34 cellular contexts compared by ENCODE assay signal in genomic region chr9:134239939-134240338, GRCh38.
"Had no signal": no experiment of that assay in that cellular context is flagged by ENCODE, and none has a peak within 500 bp of the region (broad histone marks: within the 10 kb centered on the region; RNA-seq: fewer than 3 reads in every experiment).

No MANE protein-coding gene starts in this region.

- H3K27ac ChIP-seq: adrenal gland, body of pancreas, esophagus muscularis mucosa, gastroesophageal sphincter, heart right ventricle, WERI-Rb-1 had no signal

- H3K9me3 ChIP-seq: adrenal gland, body of pancreas, esophagus muscularis mucosa, gastroesophageal sphincter, heart right ventricle had no signal

- H3K27ac Mint-ChIP-seq: activated B cell treated with CpG ODN at 0.5 μM for 24 hours; activated CD4-positive, alpha-beta memory T cell treated with anti-CD3 and anti-CD28 coated beads for 36 hours; activated CD4-positive, alpha-beta T cell treated with anti-CD3 and anti-CD28 coated beads, Interleukin-2, amount 10 ng/mL, durations not matched to agents 24 days and 14 days; activated CD8-positive, alpha-beta memory T cell treated with anti-CD3 and anti-CD28 coated beads, Interleukin-2, amount 10 ng/mL, durations not matched to agents 7 days and 5 days; activated CD8-positive, alpha-beta T cell treated with anti-CD3 and anti-CD28 coated beads, Interleukin-2, amount 10 ng/mL, durations not matched to agents 7 days and 5 days; activated naive CD4-positive, alpha-beta T cell treated with anti-CD3 and anti-CD28 coated beads for 36 hours; activated naive CD8-positive, alpha-beta T cell treated with anti-CD3 and anti-CD28 coated beads for 36 hours; activated naive CD8-positive, alpha-beta T cell treated with anti-CD3 and anti-CD28 coated beads, Interleukin-2, amount 50 U/mL, for 24 hours; activated T-helper 1 cell treated with anti-CD3 and anti-CD28 coated beads, Interleukin-12 subunit alpha, Interleukin-12 subunit beta, Interleukin-2, Interleukin-4 antibody, amounts not matched to agents 30 ng/mL and 10 ng/mL and 1 ng/mL, durations not matched to agents 14 hours and 24 hours and 36 hours; activated T-helper 2 cell treated with anti-CD3 and anti-CD28 coated beads, Interferon-gamma antibody, Interleukin-2, Interleukin-4, amounts not matched to agents 10 μg/mL and 5 μg/mL and 100 μg/mL, durations not matched to agents 14 hours and 24 hours and 36 hours; T-helper 17 cell; T-helper 2 cell treated with Interferon-gamma antibody and Interleukin-4, amounts not matched to agents 5 μg/mL and 100 μg/mL, for 36 hours had no signal

- H3K27me3 ChIP-seq: adrenal gland, body of pancreas had no signal

- H3K4me1 ChIP-seq: adrenal gland, body of pancreas had no signal

- H3K4me3 Mint-ChIP-seq: activated B cell treated with CpG ODN at 0.5 μM for 24 hours; activated CD4-positive, alpha-beta memory T cell treated with anti-CD3 and anti-CD28 coated beads for 36 hours; activated CD4-positive, alpha-beta T cell treated with anti-CD3 and anti-CD28 coated beads, Interleukin-2, amount 10 ng/mL, durations not matched to agents 24 days and 14 days; activated CD8-positive, alpha-beta memory T cell treated with anti-CD3 and anti-CD28 coated beads, Interleukin-2, amount 10 ng/mL, durations not matched to agents 7 days and 5 days; activated CD8-positive, alpha-beta T cell treated with anti-CD3 and anti-CD28 coated beads, Interleukin-2, amount 10 ng/mL, durations not matched to agents 7 days and 5 days; activated naive CD4-positive, alpha-beta T cell treated with anti-CD3 and anti-CD28 coated beads for 36 hours; activated naive CD4-positive, alpha-beta T cell treated with anti-CD3 and anti-CD28 coated beads, Interleukin-2, amount 50 U/mL, for 24 hours; activated naive CD8-positive, alpha-beta T cell treated with anti-CD3 and anti-CD28 coated beads for 36 hours; activated naive CD8-positive, alpha-beta T cell treated with anti-CD3 and anti-CD28 coated beads, Interleukin-2, amount 50 U/mL, for 24 hours; activated T-helper 1 cell treated with anti-CD3 and anti-CD28 coated beads, Interleukin-12 subunit alpha, Interleukin-12 subunit beta, Interleukin-2, Interleukin-4 antibody, amounts not matched to agents 30 ng/mL and 10 ng/mL and 1 ng/mL, durations not matched to agents 14 hours and 24 hours and 36 hours; effector memory CD8-positive, alpha-beta T cell; T-helper 17 cell; T-helper 2 cell treated with Interferon-gamma antibody and Interleukin-4, amounts not matched to agents 5 μg/mL and 100 μg/mL, for 36 hours had no signal

- H3K36me3 Mint-ChIP-seq: activated CD4-positive, alpha-beta memory T cell treated with anti-CD3 and anti-CD28 coated beads for 36 hours; activated CD8-positive, alpha-beta memory T cell treated with anti-CD3 and anti-CD28 coated beads, Interleukin-2, amount 10 ng/mL, durations not matched to agents 7 days and 5 days; activated naive CD4-positive, alpha-beta T cell treated with anti-CD3 and anti-CD28 coated beads, Interleukin-2, amount 50 U/mL, for 24 hours; activated naive CD8-positive, alpha-beta T cell treated with anti-CD3 and anti-CD28 coated beads for 36 hours had no signal

- H3K4me3 ChIP-seq: adrenal gland, body of pancreas, esophagus muscularis mucosa, gastroesophageal sphincter, heart right ventricle had no signal

- ATAC-seq: activated CD4-positive, CD25-positive, alpha-beta regulatory T cell treated with anti-CD3 and anti-CD28 coated beads, Interleukin-2, amount 50 U/mL, for 24 hours; activated CD8-positive, alpha-beta memory T cell treated with anti-CD3 and anti-CD28 coated beads, Interleukin-2, amount 10 ng/mL, durations not matched to agents 7 days and 5 days; activated CD8-positive, alpha-beta T cell treated with anti-CD3 and anti-CD28 coated beads, Interleukin-2, amount 10 ng/mL, durations not matched to agents 7 days and 5 days; activated naive CD8-positive, alpha-beta T cell treated with anti-CD3 and anti-CD28 coated beads, Interleukin-2, amount 50 U/mL, for 24 hours; body of pancreas; effector memory CD8-positive, alpha-beta T cell; gastroesophageal sphincter; heart right ventricle; T-helper 17 cell had no signal

- DNase-seq: activated B cell treated with CpG ODN at 0.5 μM for 24 hours; activated CD4-positive, alpha-beta memory T cell treated with anti-CD3 and anti-CD28 coated beads for 36 hours; activated CD4-positive, alpha-beta T cell treated with anti-CD3 and anti-CD28 coated beads, Interleukin-2, amount 10 ng/mL, durations not matched to agents 24 days and 14 days; activated CD8-positive, alpha-beta memory T cell treated with anti-CD3 and anti-CD28 coated beads, Interleukin-2, amount 10 ng/mL, durations not matched to agents 7 days and 5 days; activated CD8-positive, alpha-beta memory T cell treated with anti-CD3 and anti-CD28 coated beads, Interleukin-2, amount 50 U/mL, for 4 hours; activated CD8-positive, alpha-beta T cell treated with anti-CD3 and anti-CD28 coated beads, Interleukin-2, amount 10 ng/mL, durations not matched to agents 7 days and 5 days; activated effector memory CD4-positive, alpha-beta T cell treated with anti-CD3 and anti-CD28 coated beads, Interleukin-2, amount 50 U/mL, for 16 hours; activated naive CD4-positive, alpha-beta T cell treated with anti-CD3 and anti-CD28 coated beads for 36 hours; activated naive CD8-positive, alpha-beta T cell treated with anti-CD3 and anti-CD28 coated beads for 36 hours; activated naive CD8-positive, alpha-beta T cell treated with anti-CD3 and anti-CD28 coated beads, Interleukin-2, amount 50 U/mL, for 24 hours; activated T-cell treated with anti-CD3 and anti-CD28 coated beads, Interleukin-2, amount 50 U/mL, for 1 hour; activated T-cell treated with anti-CD3 and anti-CD28 coated beads, Interleukin-2, amount 50 U/mL, for 48 hours; adrenal gland; amygdala; aorta; body of pancreas; cortex of kidney; dermis blood vessel endothelial cell; effector CD4-positive, alpha-beta T cell; effector memory CD8-positive, alpha-beta T cell; erythroblast; foreskin melanocyte; heart right ventricle; T-helper 17 cell; T1000; WERI-Rb-1 had no signal

- FAIRE-seq: colon had no signal

- H3K36me3 ChIP-seq: adrenal gland, esophagus muscularis mucosa, gastroesophageal sphincter, heart right ventricle, WERI-Rb-1 had no signal

- H3K27me3 Mint-ChIP-seq: activated B cell treated with CpG ODN at 0.5 μM for 24 hours; activated naive CD4-positive, alpha-beta T cell treated with anti-CD3 and anti-CD28 coated beads, Interleukin-2, amount 50 U/mL, for 24 hours had no signal

- H3K9me3 Mint-ChIP-seq: activated B cell treated with CpG ODN at 0.5 μM for 24 hours; activated CD4-positive, alpha-beta memory T cell treated with anti-CD3 and anti-CD28 coated beads for 36 hours; activated CD4-positive, alpha-beta T cell treated with anti-CD3 and anti-CD28 coated beads, Interleukin-2, amount 10 ng/mL, durations not matched to agents 24 days and 14 days; activated naive CD4-positive, alpha-beta T cell treated with anti-CD3 and anti-CD28 coated beads for 36 hours; activated naive CD4-positive, alpha-beta T cell treated with anti-CD3 and anti-CD28 coated beads, Interleukin-2, amount 50 U/mL, for 24 hours; activated naive CD8-positive, alpha-beta T cell treated with anti-CD3 and anti-CD28 coated beads for 36 hours; activated naive CD8-positive, alpha-beta T cell treated with anti-CD3 and anti-CD28 coated beads, Interleukin-2, amount 50 U/mL, for 24 hours; activated T-helper 2 cell treated with anti-CD3 and anti-CD28 coated beads, Interferon-gamma antibody, Interleukin-2, Interleukin-4, amounts not matched to agents 10 μg/mL and 5 μg/mL and 100 μg/mL, durations not matched to agents 14 hours and 24 hours and 36 hours; effector memory CD8-positive, alpha-beta T cell; T-helper 2 cell treated with Interferon-gamma antibody and Interleukin-4, amounts not matched to agents 5 μg/mL and 100 μg/mL, for 36 hours had no signal
